In the genomic region with DNA sequence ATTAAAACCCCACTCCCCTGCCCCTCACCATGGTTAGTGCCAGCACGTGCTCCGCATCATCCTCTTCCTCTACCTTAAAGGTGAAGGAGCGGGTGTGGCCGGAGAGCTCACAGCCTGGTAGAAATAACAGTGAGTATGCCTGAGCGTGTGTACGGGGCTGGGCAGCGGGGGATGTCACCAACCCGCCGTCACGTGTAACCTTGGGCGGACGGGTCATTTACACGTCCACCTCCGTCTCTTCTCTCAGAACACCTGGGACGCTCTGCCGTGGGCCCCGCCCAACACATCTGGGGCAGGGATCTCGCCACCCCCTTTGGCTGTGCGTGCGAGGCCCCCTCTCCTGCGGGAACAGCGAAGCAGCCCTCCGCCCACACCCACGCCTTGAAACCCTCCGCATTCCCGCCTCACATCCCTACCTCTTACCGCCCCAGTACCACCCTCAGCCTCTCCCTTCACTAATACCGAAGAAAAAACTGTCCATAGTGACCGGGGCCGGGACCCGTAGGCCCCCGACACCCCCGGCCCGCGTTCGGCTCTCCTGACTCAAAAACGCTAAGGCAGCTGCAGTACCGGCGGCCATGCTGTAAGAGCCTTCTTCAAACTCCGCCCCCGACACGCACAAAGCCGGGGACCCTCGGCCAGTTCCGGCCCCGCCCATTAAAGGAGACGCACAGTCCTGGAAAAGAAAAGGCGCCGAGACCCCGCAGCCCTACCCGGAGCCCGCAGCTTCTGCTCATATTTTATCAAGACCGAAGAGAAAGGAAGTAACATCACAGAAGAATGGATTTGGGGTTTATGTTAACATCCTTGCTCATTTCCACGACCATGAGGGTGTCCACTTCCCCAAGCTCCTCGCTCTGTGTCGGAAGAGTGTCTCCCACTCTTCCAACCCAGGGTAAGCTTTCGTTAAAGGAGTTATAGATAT, we compare ENCODE assay signal across 1 cellular context.
TF ChIP-seq lines count a peak whose summit lies in the region.

A gene with protein sequence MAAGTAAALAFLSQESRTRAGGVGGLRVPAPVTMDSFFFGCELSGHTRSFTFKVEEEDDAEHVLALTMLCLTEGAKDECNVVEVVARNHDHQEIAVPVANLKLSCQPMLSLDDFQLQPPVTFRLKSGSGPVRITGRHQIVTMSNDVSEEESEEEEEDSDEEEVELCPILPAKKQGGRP (minus strand): TSS at position 636 of the 925 bp plus-strand sequence. CDS start 56 bp downstream, at position 580.

TF ChIP-seq in HepG2, 621 proteins besides CTCF, POLR2A, EP300 and RAD21 (continued from another document and continues in another):
- TF ChIP-seq ZNF574 (CRISPR knock-in tag; IDR thresholded peaks at IDR 0.05) (peak; percentile 70), YEATS4 (CRISPR knock-in tag; IDR thresholded peaks at IDR 0.05; ENCODE audit: borderline replicate concordance) (peak; percentile 67; the same call in 1 of the 2 replicates), HOXA5 (CRISPR knock-in tag; IDR thresholded peaks at IDR 0.05) (peak; percentile 22; the same call in 1 of the 2 replicates), ZNF513 (CRISPR knock-in tag; conservative IDR thresholded peaks at IDR 0.05) (no peak), ZNF496 (CRISPR knock-in tag; IDR thresholded peaks at IDR 0.05; ENCODE audit: insufficient replicate concordance) (no peak), MBNL3 (CRISPR knock-in tag; conservative IDR thresholded peaks at IDR 0.05) (no peak), ZNF180 (CRISPR knock-in tag; IDR thresholded peaks at IDR 0.05; ENCODE audit: borderline replicate concordance, low read depth) (no peak), SETDB1 (CRISPR knock-in tag; IDR thresholded peaks at IDR 0.05; ENCODE audit: borderline replicate concordance) (no peak), ZNF441 (CRISPR knock-in tag; IDR thresholded peaks at IDR 0.05; ENCODE audit: borderline replicate concordance) (peak; percentile 75), ZNF512B (CRISPR knock-in tag; IDR thresholded peaks at IDR 0.05; ENCODE audit: borderline replicate concordance) (no peak), ZNF317 (CRISPR knock-in tag; IDR thresholded peaks at IDR 0.05) (0 out of 2 replicates have a peak, but pooled peaks have one; percentile 22), HCFC1 (IDR thresholded peaks at IDR 0.05; ENCODE audit: low read depth, low read length) (no peak; the same call in 1 of the 2 replicates), ZBTB7B (CRISPR knock-in tag; IDR thresholded peaks at IDR 0.05) (peak; percentile 40; the same call in 1 of the 2 replicates), NFE2L2 (IDR thresholded peaks at IDR 0.05; ENCODE audit: low read length) (no peak), ZNF432 (CRISPR knock-in tag; IDR thresholded peaks at IDR 0.05; ENCODE audit: borderline replicate concordance) (no peak), FOXJ3 (CRISPR knock-in tag; IDR thresholded peaks at IDR 0.05; ENCODE audit: borderline replicate concordance) (no peak), ZNF629 (CRISPR knock-in tag; conservative IDR thresholded peaks at IDR 0.05) (no peak), ZNF280B (CRISPR knock-in tag; IDR thresholded peaks at IDR 0.05; ENCODE audit: borderline replicate concordance) (peak; percentile 45; the same call in 1 of the 2 replicates)
- TF ChIP-seq, protein P1, sequence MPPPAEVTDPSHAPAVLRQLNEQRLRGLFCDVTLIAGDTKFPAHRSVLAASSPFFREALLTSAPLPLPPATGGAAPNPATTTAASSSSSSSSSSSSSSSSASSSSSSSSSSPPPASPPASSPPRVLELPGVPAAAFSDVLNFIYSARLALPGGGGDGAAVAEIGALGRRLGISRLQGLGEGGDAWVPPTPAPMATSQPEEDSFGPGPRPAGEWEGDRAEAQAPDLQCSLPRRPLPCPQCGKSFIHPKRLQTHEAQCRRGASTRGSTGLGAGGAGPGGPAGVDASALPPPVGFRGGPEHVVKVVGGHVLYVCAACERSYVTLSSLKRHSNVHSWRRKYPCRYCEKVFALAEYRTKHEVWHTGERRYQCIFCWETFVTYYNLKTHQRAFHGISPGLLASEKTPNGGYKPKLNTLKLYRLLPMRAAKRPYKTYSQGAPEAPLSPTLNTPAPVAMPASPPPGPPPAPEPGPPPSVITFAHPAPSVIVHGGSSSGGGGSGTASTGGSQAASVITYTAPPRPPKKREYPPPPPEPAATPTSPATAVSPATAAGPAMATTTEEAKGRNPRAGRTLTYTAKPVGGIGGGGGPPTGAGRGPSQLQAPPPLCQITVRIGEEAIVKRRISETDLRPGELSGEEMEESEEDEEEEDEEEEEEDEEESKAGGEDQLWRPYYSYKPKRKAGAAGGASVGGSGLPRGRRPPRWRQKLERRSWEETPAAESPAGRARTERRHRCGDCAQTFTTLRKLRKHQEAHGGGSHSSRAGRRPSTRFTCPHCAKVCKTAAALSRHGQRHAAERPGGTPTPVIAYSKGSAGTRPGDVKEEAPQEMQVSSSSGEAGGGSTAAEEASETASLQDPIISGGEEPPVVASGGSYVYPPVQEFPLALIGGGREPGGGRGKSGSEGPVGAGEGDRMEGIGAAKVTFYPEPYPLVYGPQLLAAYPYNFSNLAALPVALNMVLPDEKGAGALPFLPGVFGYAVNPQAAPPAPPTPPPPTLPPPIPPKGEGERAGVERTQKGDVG (CRISPR knock-in tag; IDR thresholded peaks at IDR 0.05; ENCODE audit: borderline replicate concordance) = no peak
- TF ChIP-seq, protein P2, sequence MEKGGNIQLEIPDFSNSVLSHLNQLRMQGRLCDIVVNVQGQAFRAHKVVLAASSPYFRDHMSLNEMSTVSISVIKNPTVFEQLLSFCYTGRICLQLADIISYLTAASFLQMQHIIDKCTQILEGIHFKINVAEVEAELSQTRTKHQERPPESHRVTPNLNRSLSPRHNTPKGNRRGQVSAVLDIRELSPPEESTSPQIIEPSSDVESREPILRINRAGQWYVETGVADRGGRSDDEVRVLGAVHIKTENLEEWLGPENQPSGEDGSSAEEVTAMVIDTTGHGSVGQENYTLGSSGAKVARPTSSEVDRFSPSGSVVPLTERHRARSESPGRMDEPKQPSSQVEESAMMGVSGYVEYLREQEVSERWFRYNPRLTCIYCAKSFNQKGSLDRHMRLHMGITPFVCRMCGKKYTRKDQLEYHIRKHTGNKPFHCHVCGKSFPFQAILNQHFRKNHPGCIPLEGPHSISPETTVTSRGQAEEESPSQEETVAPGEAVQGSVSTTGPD (CRISPR knock-in tag; IDR thresholded peaks at IDR 0.05) = no peak
- TF ChIP-seq, protein P3, sequence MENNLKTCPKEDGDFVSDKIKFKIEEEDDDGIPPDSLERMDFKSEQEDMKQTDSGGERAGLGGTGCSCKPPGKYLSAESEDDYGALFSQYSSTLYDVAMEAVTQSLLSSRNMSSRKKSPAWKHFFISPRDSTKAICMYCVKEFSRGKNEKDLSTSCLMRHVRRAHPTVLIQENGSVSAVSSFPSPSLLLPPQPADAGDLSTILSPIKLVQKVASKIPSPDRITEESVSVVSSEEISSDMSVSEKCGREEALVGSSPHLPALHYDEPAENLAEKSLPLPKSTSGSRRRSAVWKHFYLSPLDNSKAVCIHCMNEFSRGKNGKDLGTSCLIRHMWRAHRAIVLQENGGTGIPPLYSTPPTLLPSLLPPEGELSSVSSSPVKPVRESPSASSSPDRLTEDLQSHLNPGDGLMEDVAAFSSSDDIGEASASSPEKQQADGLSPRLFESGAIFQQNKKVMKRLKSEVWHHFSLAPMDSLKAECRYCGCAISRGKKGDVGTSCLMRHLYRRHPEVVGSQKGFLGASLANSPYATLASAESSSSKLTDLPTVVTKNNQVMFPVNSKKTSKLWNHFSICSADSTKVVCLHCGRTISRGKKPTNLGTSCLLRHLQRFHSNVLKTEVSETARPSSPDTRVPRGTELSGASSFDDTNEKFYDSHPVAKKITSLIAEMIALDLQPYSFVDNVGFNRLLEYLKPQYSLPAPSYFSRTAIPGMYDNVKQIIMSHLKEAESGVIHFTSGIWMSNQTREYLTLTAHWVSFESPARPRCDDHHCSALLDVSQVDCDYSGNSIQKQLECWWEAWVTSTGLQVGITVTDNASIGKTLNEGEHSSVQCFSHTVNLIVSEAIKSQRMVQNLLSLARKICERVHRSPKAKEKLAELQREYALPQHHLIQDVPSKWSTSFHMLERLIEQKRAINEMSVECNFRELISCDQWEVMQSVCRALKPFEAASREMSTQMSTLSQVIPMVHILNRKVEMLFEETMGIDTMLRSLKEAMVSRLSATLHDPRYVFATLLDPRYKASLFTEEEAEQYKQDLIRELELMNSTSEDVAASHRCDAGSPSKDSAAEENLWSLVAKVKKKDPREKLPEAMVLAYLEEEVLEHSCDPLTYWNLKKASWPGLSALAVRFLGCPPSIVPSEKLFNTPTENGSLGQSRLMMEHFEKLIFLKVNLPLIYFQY (CRISPR knock-in tag; IDR thresholded peaks at IDR 0.05; ENCODE audit: borderline replicate concordance) = no peak
- TF ChIP-seq, protein P4, sequence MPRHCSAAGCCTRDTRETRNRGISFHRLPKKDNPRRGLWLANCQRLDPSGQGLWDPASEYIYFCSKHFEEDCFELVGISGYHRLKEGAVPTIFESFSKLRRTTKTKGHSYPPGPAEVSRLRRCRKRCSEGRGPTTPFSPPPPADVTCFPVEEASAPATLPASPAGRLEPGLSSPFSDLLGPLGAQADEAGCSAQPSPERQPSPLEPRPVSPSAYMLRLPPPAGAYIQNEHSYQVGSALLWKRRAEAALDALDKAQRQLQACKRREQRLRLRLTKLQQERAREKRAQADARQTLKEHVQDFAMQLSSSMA (CRISPR knock-in tag; IDR thresholded peaks at IDR 0.05) = 0 out of 2 replicates have a peak, but pooled peaks have one; percentile 20
- TF ChIP-seq, protein P5, sequence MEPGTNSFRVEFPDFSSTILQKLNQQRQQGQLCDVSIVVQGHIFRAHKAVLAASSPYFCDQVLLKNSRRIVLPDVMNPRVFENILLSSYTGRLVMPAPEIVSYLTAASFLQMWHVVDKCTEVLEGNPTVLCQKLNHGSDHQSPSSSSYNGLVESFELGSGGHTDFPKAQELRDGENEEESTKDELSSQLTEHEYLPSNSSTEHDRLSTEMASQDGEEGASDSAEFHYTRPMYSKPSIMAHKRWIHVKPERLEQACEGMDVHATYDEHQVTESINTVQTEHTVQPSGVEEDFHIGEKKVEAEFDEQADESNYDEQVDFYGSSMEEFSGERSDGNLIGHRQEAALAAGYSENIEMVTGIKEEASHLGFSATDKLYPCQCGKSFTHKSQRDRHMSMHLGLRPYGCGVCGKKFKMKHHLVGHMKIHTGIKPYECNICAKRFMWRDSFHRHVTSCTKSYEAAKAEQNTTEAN (CRISPR knock-in tag; conservative IDR thresholded peaks at IDR 0.05) = no peak
